In the genomic region with DNA sequence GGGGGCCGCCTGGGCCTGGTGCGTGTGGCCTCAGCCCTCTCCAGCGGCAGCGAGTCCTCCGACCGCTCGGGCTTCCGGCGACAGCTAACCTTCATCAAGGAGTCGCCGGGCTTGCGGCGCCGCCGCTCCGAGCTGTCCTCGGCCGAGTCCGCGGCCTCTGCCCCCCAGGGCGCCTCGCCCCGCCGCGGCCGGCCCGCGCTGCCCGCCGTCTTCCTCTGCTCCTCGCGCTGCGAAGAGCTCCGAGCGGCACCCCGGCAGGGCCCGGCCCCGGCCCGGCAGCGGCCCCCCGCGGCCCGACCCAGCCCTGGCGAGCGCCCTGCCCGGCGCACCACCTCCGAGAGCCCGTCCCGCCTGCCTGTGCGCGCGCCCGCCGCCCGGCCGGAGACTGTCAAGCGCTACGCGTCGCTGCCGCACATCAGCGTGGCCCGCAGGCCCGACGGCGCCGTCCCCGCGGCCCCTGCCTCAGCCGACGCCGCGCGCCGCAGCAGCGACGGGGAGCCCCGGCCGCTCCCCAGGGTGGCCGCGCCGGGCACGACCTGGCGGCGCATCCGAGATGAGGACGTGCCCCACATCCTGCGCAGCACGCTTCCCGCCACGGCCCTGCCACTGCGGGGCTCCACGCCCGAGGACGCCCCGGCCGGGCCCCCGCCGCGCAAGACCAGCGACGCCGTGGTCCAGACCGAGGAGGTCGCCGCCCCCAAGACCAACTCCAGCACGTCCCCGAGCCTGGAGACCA, we compare ENCODE assay signal across 8 cellular contexts. TPM values are rescaled to one million over a fixed set of nuclear protein-coding genes. Genes with fewer than 3 reads are reported as not detected.
DNase-seq lines count a peak whose midpoint lies in the region; ATAC-seq and TF ChIP-seq lines count a peak whose summit lies in the region.

No MANE protein-coding gene starts in this region.

- no peak overlapping the region for H3K27ac Mint-ChIP-seq in activated CD8-positive, alpha-beta T cell treated with anti-CD3 and anti-CD28 coated beads for 36 hours

- no peak for TF ChIP-seq CTCF in activated CD8-positive, alpha-beta T cell treated with anti-CD3 and anti-CD28 coated beads for 36 hours (IDR thresholded peaks at IDR 0.05)
- TF ChIP-seq CTCF in stomach (IDR thresholded peaks at IDR 0.05) (no peak), adrenal gland (IDR thresholded peaks at IDR 0.05) (no peak)

- intact Hi-C loops in activated CD8-positive, alpha-beta T cell treated with anti-CD3 and anti-CD28 coated beads for 36 hours (cut with micrococcal nuclease), result no loop called here
- intact Hi-C loops in stomach (cut with DNase I; ENCODE audit: low total_unique reads) (no loop called here), adrenal gland (cut with DNase I) (no loop called here)

- H3K27me3 Mint-ChIP-seq in activated CD8-positive, alpha-beta T cell treated with anti-CD3 and anti-CD28 coated beads for 36 hours, result peaks cover 13% of the 10 kb centered on the region

- H3K9me3 Mint-ChIP-seq in activated CD8-positive, alpha-beta T cell treated with anti-CD3 and anti-CD28 coated beads for 36 hours, result no peaks in the 10 kb centered on the region

- no peaks in the 10 kb centered on the region for H3K36me3 Mint-ChIP-seq in activated CD8-positive, alpha-beta T cell treated with anti-CD3 and anti-CD28 coated beads for 36 hours (ENCODE audit: low read depth)

- CTCF ChIA-PET in activated CD8-positive, alpha-beta T cell treated with anti-CD3 and anti-CD28 coated beads for 36 hours (lab: Charles Lee), result interaction anchor here (2.4 kb wide), 1 partner anchor 25 kb away, joined by 13 read pairs; no protein-coding TSS in a partner anchor

- peaks cover 11% of the 10 kb centered on the region for H3K4me1 Mint-ChIP-seq in activated CD8-positive, alpha-beta T cell treated with anti-CD3 and anti-CD28 coated beads for 36 hours (ENCODE audit: low read depth)

- no peak for TF ChIP-seq POLR2A in stomach (IDR thresholded peaks at IDR 0.05)
- TF ChIP-seq POLR2A in adrenal gland (IDR thresholded peaks at IDR 0.05), result no peak

- POLR2A ChIA-PET in activated CD8-positive, alpha-beta T cell treated with anti-CD3 and anti-CD28 coated beads for 36 hours (lab: Charles Lee), result interaction anchor here (0.9 kb wide), 2 partner anchors 11 to 32 kb away, joined by 3 read pairs; a partner anchor contains a TSS

- 0 to 2% (median 1%) methylated on average over 1 to 109 of the region's 109 CpGs for WGBS in stomach, 5 donors
- WGBS in adrenal gland, 4 donors, result 4 to 5% (median 5%) methylated on average over 4 to 109 of the region's 109 CpGs; no CpG with 5 or more reads in 1 of the 4 donors

- TF ChIP-seq EP300 in stomach (IDR thresholded peaks at IDR 0.05), result no peak

- no peak for DNase-seq in activated CD4-positive, CD25-positive, alpha-beta regulatory T cell (lab: John Stamatoyannopoulos, UW)
- peak; percentile 40 for DNase-seq in activated CD8-positive, alpha-beta T cell treated with anti-CD3 and anti-CD28 coated beads for 36 hours
- DNase-seq in iPS-NIHi11 (ENCODE audit: low spot score) (peak; percentile 60), stomach (no peak), NCI-H226 (no peak), adrenal gland (no peak)

- H3K27ac ChIP-seq in stomach, result no peak overlapping the region
- H3K27ac ChIP-seq in adrenal gland, result no peak overlapping the region

- peak overlapping the region; percentile 34 to 62 (median 38) for H3K4me3 ChIP-seq in stomach
- peak overlapping the region in 1 of 4 donors; percentile 15 for H3K4me3 ChIP-seq in adrenal gland

- H3K4me1 ChIP-seq in stomach (peaks cover 61 to 91% (median 87%) of the 10 kb centered on the region in 4 donors), adrenal gland (replicated peaks in 1 of 2) (peaks cover 19 to 55% of the 10 kb centered on the region in 2 donors)

- peak; percentile 17 to 22 for ATAC-seq in activated CD4-positive, CD25-positive, alpha-beta regulatory T cell treated with anti-CD3 and anti-CD28 coated beads, Interleukin-2, amount 50 U/mL, for 24 hours
- ATAC-seq in activated CD8-positive, alpha-beta T cell treated with anti-CD3 and anti-CD28 coated beads for 36 hours, result peak; percentile 21
- ATAC-seq in GM21619 (IDR thresholded peaks at IDR 0.05; ENCODE audit: unreplicated experiment), result no peak

- H3K27me3 ChIP-seq in stomach (peaks cover 42 to 100% (median 87%) of the 10 kb centered on the region in 3 donors), adrenal gland (peaks cover 77% of the 10 kb centered on the region)

- peaks cover 0 to 4% (median 2%) of the 10 kb centered on the region in 4 donors for H3K36me3 ChIP-seq in stomach
- H3K36me3 ChIP-seq in adrenal gland (replicated peaks in 1 of 2), result no peaks in the 10 kb centered on the region

- H3K4me3 Mint-ChIP-seq in activated CD8-positive, alpha-beta T cell treated with anti-CD3 and anti-CD28 coated beads for 36 hours, result no peak overlapping the region

- H3K9me3 ChIP-seq in stomach (no peaks in the 10 kb centered on the region), adrenal gland (replicated peaks in 1 of 3) (no peaks in the 10 kb centered on the region)

RNA-seq across cellular contexts. Expression of a gene that starts 9.6 kb away (rescaled TPM):
- total RNA-seq in activated CD8-positive, alpha-beta T cell treated with anti-CD3 and anti-CD28 coated beads for 36 hours, result 10 to 100 TPM; 21.3 to 21.5 TPM
- 10 to 100 TPM in 4 of 5 donors, 1 to 10 TPM in 1; 5.4 to 84.3 (median 21.3) TPM for total RNA-seq in stomach
- polyA plus RNA-seq in stomach, result 10 to 100 TPM; 25.4 to 34.9 (median 32.7) TPM
- total RNA-seq in adrenal gland, result 10 to 100 TPM; 26.9 to 60.4 (median 36.3) TPM
- polyA plus RNA-seq in adrenal gland, result 10 to 100 TPM in 2 of 3 donors, 1 to 10 TPM in 1; 6.0 to 55.7 (median 33.4) TPM

RNA-seq across cellular contexts. Expression of a gene that starts 19.4 kb away (rescaled TPM):
- total RNA-seq in activated CD8-positive, alpha-beta T cell treated with anti-CD3 and anti-CD28 coated beads for 36 hours, result under 1 TPM; 0.07 to 0.29 TPM
- total RNA-seq in stomach, result 1 to 10 TPM in 2 of 5 donors, under 1 TPM in 2, not detected in 1; 0.58 to 3.5 (median 2.0) TPM
- polyA plus RNA-seq in stomach, result under 1 TPM; 0.10 to 0.31 (median 0.15) TPM
- total RNA-seq in adrenal gland, result 1 to 10 TPM in 3 of 8 donors, under 1 TPM in 5; 0.06 to 6.9 (median 0.32) TPM
- polyA plus RNA-seq in adrenal gland, result 10 to 100 TPM in 1 of 3 donors, under 1 TPM in 2; 0.71 to 12.9 (median 0.82) TPM

RNA-seq across cellular contexts. Expression of a gene that starts 20.8 kb away (rescaled TPM):
- total RNA-seq in activated CD8-positive, alpha-beta T cell treated with anti-CD3 and anti-CD28 coated beads for 36 hours, result 1 to 10 TPM; 4.4 to 4.7 TPM
- 10 to 100 TPM in 2 of 5 donors, 1 to 10 TPM in 1, not detected in 2; 1.7 to 26.8 (median 19.7) TPM for total RNA-seq in stomach
- 1 to 10 TPM; 2.7 to 5.0 (median 3.2) TPM for polyA plus RNA-seq in stomach
- 10 to 100 TPM in 2 of 8 donors, 1 to 10 TPM in 6; 1.2 to 13.1 (median 4.8) TPM for total RNA-seq in adrenal gland
- polyA plus RNA-seq in adrenal gland, result 10 to 100 TPM in 2 of 3 donors, 1 to 10 TPM in 1; 1.3 to 29.7 (median 13.7) TPM

RNA-seq across cellular contexts. Expression of a gene that starts 21.6 kb away (rescaled TPM):
- 1 to 10 TPM; 2.0 to 2.4 TPM for total RNA-seq in activated CD8-positive, alpha-beta T cell treated with anti-CD3 and anti-CD28 coated beads for 36 hours
- total RNA-seq in stomach (10 to 100 TPM in 1 of 5 donors, 1 to 10 TPM in 1, not detected in 3; 3.7 to 24.3 TPM), adrenal gland (100 to 1,000 TPM in 5 of 8 donors, 10 to 100 TPM in 3; 59.3 to 189 (median 121) TPM)
- polyA plus RNA-seq in stomach (10 to 100 TPM in 1 of 3 donors, 1 to 10 TPM in 2; 3.5 to 10.1 (median 6.1) TPM), adrenal gland (100 to 1,000 TPM in 2 of 3 donors, 10 to 100 TPM in 1; 16.5 to 205 (median 120) TPM)

RNA-seq across cellular contexts. Expression of a gene that starts 31.2 kb away (rescaled TPM):
- 1,000 to 10,000 TPM; 1,854 to 1,879 TPM for total RNA-seq in activated CD8-positive, alpha-beta T cell treated with anti-CD3 and anti-CD28 coated beads for 36 hours
- total RNA-seq in stomach (1,000 to 10,000 TPM in 4 of 5 donors, 100 to 1,000 TPM in 1; 428 to 2,471 (median 1,694) TPM), adrenal gland (1,000 to 10,000 TPM in 6 of 8 donors, 100 to 1,000 TPM in 2; 929 to 3,934 (median 1,829) TPM)
- polyA plus RNA-seq in stomach (1,000 to 10,000 TPM; 2,846 to 4,539 (median 3,866) TPM), adrenal gland (1,000 to 10,000 TPM in 2 of 3 donors, 100 to 1,000 TPM in 1; 471 to 4,071 (median 2,224) TPM)

Comparison
In these comparisons a context has a peak if more than half of its experiments do, and no peak if none do; other contexts are left out.
1. DNase-seq: peak in activated CD8-positive, alpha-beta T cell treated with anti-CD3 and anti-CD28 coated beads for 36 hours (single experiment) and iPS-NIHi11 (single experiment); none in activated CD4-positive, CD25-positive, alpha-beta regulatory T cell (0 of 4), stomach (single experiment), NCI-H226 (single experiment) and adrenal gland (0 of 7).